14 cellular contexts compared by ENCODE assay signal in genomic region chr4:166972071-166972470, GRCh38.
DNase-seq lines count a peak whose midpoint lies in the region; ATAC-seq and TF ChIP-seq lines count a peak whose summit lies in the region.
"Had no signal": no experiment of that assay in that cellular context is flagged by ENCODE, and none has a peak within 500 bp of the region (broad histone marks: within the 10 kb centered on the region; RNA-seq: fewer than 3 reads in every experiment).

No MANE protein-coding gene starts in this region.

- intact Hi-C loops in left ventricle myocardium superior (cut with micrococcal nuclease), result no loop called here

- no peaks in the 10 kb centered on the region for H3K27me3 Mint-ChIP-seq in nephron (ENCODE audit: low read depth)

- peaks cover 12% of the 10 kb centered on the region for H3K4me1 Mint-ChIP-seq in nephron

- peaks cover 30% of the 10 kb centered on the region for H3K36me3 Mint-ChIP-seq in nephron (ENCODE audit: low read depth)

- TF ChIP-seq CTCF in nephron (IDR thresholded peaks at IDR 0.05; ENCODE audit: unreplicated experiment in 3 of 3), result no peak

- DNase-seq in HT1080 (ENCODE audit: low read depth) (peak; percentile 62), astrocyte of the hippocampus (ENCODE audit: low read depth, low spot score) (peak; percentile 51), left ventricle myocardium superior (no peak)
- DNase-seq: activated CD8-positive, alpha-beta memory T cell treated with anti-CD3 and anti-CD28 coated beads for 24 hours; Calu3; left colon; NCI-H187 treated with DMSO at 0.1 percent for 48 hours; posterior cingulate gyrus; transverse colon had no signal

- H3K27ac Mint-ChIP-seq in nephron, result peak overlapping the region; percentile 21 to 51 (median 21)

- no peak overlapping the region for H3K4me3 Mint-ChIP-seq in nephron

- peaks cover 14% of the 10 kb centered on the region for H3K9me3 Mint-ChIP-seq in nephron

- ATAC-seq in GM18519 (IDR thresholded peaks at IDR 0.05; ENCODE audit: low FRiP score, unreplicated experiment) (peak; percentile 84), GM19023 (IDR thresholded peaks at IDR 0.05; ENCODE audit: unreplicated experiment) (no peak), HG03342 (IDR thresholded peaks at IDR 0.05; ENCODE audit: unreplicated experiment) (no peak), HG02763 (IDR thresholded peaks at IDR 0.05; ENCODE audit: unreplicated experiment) (no peak), left ventricle myocardium superior (no peak)
- ATAC-seq: left colon had no signal
